In genomic region chr2:139737659-139738058, GRCh38 we compare ENCODE assay signal across 4 cellular contexts.
TF ChIP-seq lines count a peak whose summit lies in the region.

No MANE protein-coding gene starts in this region.

TF ChIP-seq in HepG2, 621 proteins besides CTCF, POLR2A, EP300 and RAD21 (continues in another document):
- TF ChIP-seq NR2F6 (IDR thresholded peaks at IDR 0.05) (no peak), NR2F6 (CRISPR knock-in tag; IDR thresholded peaks at IDR 0.05) (no peak), TAF1 (CRISPR knock-in tag; IDR thresholded peaks at IDR 0.05) (no peak), ARNT (IDR thresholded peaks at IDR 0.05) (no peak), ZNF564 (CRISPR knock-in tag; IDR thresholded peaks at IDR 0.05) (no peak), NRL (CRISPR knock-in tag; IDR thresholded peaks at IDR 0.05; ENCODE audit: borderline replicate concordance) (no peak), KLF13 (CRISPR knock-in tag; IDR thresholded peaks at IDR 0.05) (no peak), CREB3 (CRISPR knock-in tag; IDR thresholded peaks at IDR 0.05) (no peak), CERS6 (CRISPR knock-in tag; IDR thresholded peaks at IDR 0.05) (no peak), MTERF4 (CRISPR knock-in tag; IDR thresholded peaks at IDR 0.05) (no peak), HMG20B (CRISPR knock-in tag; conservative IDR thresholded peaks at IDR 0.05) (no peak), MAFK (conservative IDR thresholded peaks at IDR 0.05 in 1 of 2, IDR thresholded peaks at IDR 0.05 in 1 of 2; ENCODE audit: low read length in 2 of 2) (peak; percentile 37 to 85; a peak in 3 of 4 replicates), MAFF (IDR thresholded peaks at IDR 0.05; ENCODE audit: low read depth, low read length) (peak; percentile 75), IRF9 (CRISPR knock-in tag; IDR thresholded peaks at IDR 0.05; ENCODE audit: borderline replicate concordance) (no peak)

TF ChIP-seq in A549, 52 proteins besides CTCF, POLR2A, EP300 and RAD21:
- TF ChIP-seq USF2 (IDR thresholded peaks at IDR 0.05) (no peak), MAFK (IDR thresholded peaks at IDR 0.05; ENCODE audit: partially characterized antibody) (peak; percentile 49), CBX8 (IDR thresholded peaks at IDR 0.05) (no peak), NR3C1 (IDR thresholded peaks at IDR 0.05) (no peak), CEBPB (IDR thresholded peaks at IDR 0.05) (no peak)

TF ChIP-seq in IMR-90, 13 proteins besides CTCF, POLR2A, EP300 and RAD21:
- TF ChIP-seq MAZ (IDR thresholded peaks at IDR 0.05; ENCODE audit: borderline replicate concordance, low read depth, low read length) (no peak), MAFK (IDR thresholded peaks at IDR 0.05; ENCODE audit: low read depth, low read length) (peak; percentile 61)

TF ChIP-seq in K562, 482 proteins besides CTCF, POLR2A, EP300 and RAD21:
- TF ChIP-seq FOXP4 (CRISPR knock-in tag; IDR thresholded peaks at IDR 0.05; ENCODE audit: borderline replicate concordance) (no peak), DNMT1 (IDR thresholded peaks at IDR 0.05) (no peak), HDAC6 (IDR thresholded peaks at IDR 0.05; ENCODE audit: low read depth, low read length) (no peak), TAF7 (tag; IDR thresholded peaks at IDR 0.05) (no peak), CUX1 (CRISPR knock-in tag; IDR thresholded peaks at IDR 0.05) (no peak), ZNF316 (IDR thresholded peaks at IDR 0.05) (peak; percentile 49; the same call in 1 of the 2 replicates)
